Comparison of ENCODE assay signal across 17 cellular contexts in genomic region chr4:85860066-85860465, GRCh38.
A peak's percentile ranks its signal among the peaks of the same experiment; 100 is the strongest.
DNase-seq lines count a peak whose midpoint lies in the region; ATAC-seq, FAIRE-seq and TF ChIP-seq lines count a peak whose summit lies in the region.
"Had no signal": no experiment of that assay in that cellular context is flagged by ENCODE, and none has a peak within 500 bp of the region (broad histone marks: within the 10 kb centered on the region; RNA-seq: fewer than 3 reads in every experiment).

No MANE protein-coding gene starts in this region.

- no peaks in the 10 kb centered on the region for H3K36me3 ChIP-seq in endothelial cell of umbilical vein (ENCODE audit: control insufficient read depth in 2 of 2, extremely low read depth in 1 of 2, insufficient read depth in 2 of 2, low read length in 2 of 2)
- no peaks in the 10 kb centered on the region for H3K36me3 ChIP-seq in psoas muscle (ENCODE audit: insufficient read depth in 1 of 2, low read depth in 1 of 2)
- no peaks in the 10 kb centered on the region for H3K36me3 ChIP-seq in mucosa of descending colon (ENCODE audit: low read depth)
- H3K36me3 ChIP-seq: ovary, WERI-Rb-1 had no signal

- peaks cover 2% of the 10 kb centered on the region for H4K20me1 ChIP-seq in endothelial cell of umbilical vein (replicated peaks; ENCODE audit: control insufficient read depth, extremely low read depth, insufficient read depth, low read length)

- no peak for FAIRE-seq in endothelial cell of umbilical vein (lab: Jason Lieb, UNC)

- peaks cover 31% of the 10 kb centered on the region for H3K4me1 ChIP-seq in endothelial cell of umbilical vein (ENCODE audit: control insufficient read depth, extremely low read depth, insufficient read depth, low read length)
- peaks cover 4% of the 10 kb centered on the region for H3K4me1 ChIP-seq in psoas muscle
- H3K4me1 ChIP-seq in mucosa of descending colon (ENCODE audit: low read depth), result no peaks in the 10 kb centered on the region

- CTCF ChIA-PET in endothelial cell of umbilical vein (lab: Charles Lee), result interaction anchor here (0.8 to 1.2 kb wide), 2 partner anchors 10 to 14 kb away, joined by 3 read pairs; no protein-coding TSS in a partner anchor

- POLR2A ChIA-PET in endothelial cell of umbilical vein (lab: Charles Lee), result no interaction called here

- ATAC-seq in psoas muscle (peak; percentile 46 to 86 (median 75)), mucosa of descending colon (no peak)
- ATAC-seq: activated CD8-positive, alpha-beta T cell treated with anti-CD3 and anti-CD28 coated beads for 36 hours; left cardiac atrium; stimulated activated naive B cell treated with anti-CD40 and anti-IgM and Interleukin-4, amounts not matched to agents 10 μg/mL and 1 μg/mL and 100 μg/mL, for 72 hours had no signal

- H3K9me1 ChIP-seq in endothelial cell of umbilical vein (replicated peaks; ENCODE audit: control insufficient read depth, extremely low read depth, insufficient read depth, low read length), result no peaks in the 10 kb centered on the region

- H3K27ac ChIP-seq in endothelial cell of umbilical vein (ENCODE audit: insufficient read depth, low read depth, low read length) (no peak overlapping the region), psoas muscle (no peak overlapping the region)
- H3K27ac ChIP-seq: ovary, WERI-Rb-1 had no signal

- no peak overlapping the region for H2AFZ ChIP-seq in endothelial cell of umbilical vein (ENCODE audit: low read depth, low read length)

- BruUV-seq in endothelial cell of umbilical vein (replicated peaks; lab: Mats Ljungman, UMichigan), result no TSS peak

- TF ChIP-seq CTCF in endothelial cell of umbilical vein (IDR thresholded peaks at IDR 0.05; ENCODE audit: extremely low read depth in 1 of 2, insufficient read depth in 1 of 2, low read depth in 1 of 2, low read length in 2 of 2) (no peak), psoas muscle (IDR thresholded peaks at IDR 0.05) (no peak), mucosa of descending colon (IDR thresholded peaks at IDR 0.05) (no peak)

- no peak for TF ChIP-seq POLR2A in endothelial cell of umbilical vein (IDR thresholded peaks at IDR 0.05; ENCODE audit: low read depth, low read length)

- no peak overlapping the region for H3K9ac ChIP-seq in endothelial cell of umbilical vein (replicated peaks; ENCODE audit: extremely low read depth, insufficient read depth, low read length)

- DNase-seq in AG20443 (ENCODE audit: low spot score) (peak; percentile 35), NCI-H446 treated with DMSO at 0.1 percent for 48 hours (lab: John Stamatoyannopoulos, UW) (peak; percentile 11), endothelial cell of umbilical vein (ENCODE audit: low read depth, low spot score) (peak; percentile 48), psoas muscle (no peak), posterior vena cava (ENCODE audit: low spot score) (no peak), NCI-H82 treated with DMSO at 0.1 percent for 48 hours (lab: John Stamatoyannopoulos, UW; ENCODE audit: unreplicated experiment) (no peak), mucosa of descending colon (no peak), GDM1 (lab: John Stamatoyannopoulos, UW) (no peak)
- DNase-seq: activated CD8-positive, alpha-beta T cell treated with anti-CD3 and anti-CD28 coated beads for 36 hours; hippocampal formation; left cardiac atrium; NCI-H1930; NCI-H524 treated with DMSO at 0.1 percent for 48 hours; OCI-M1; ovary; stimulated activated naive B cell treated with anti-CD40 and anti-IgM and Interleukin-4, amounts not matched to agents 10 μg/mL and 1 μg/mL and 100 μg/mL, for 72 hours; WERI-Rb-1 had no signal

- H3K27me3 ChIP-seq in endothelial cell of umbilical vein (ENCODE audit: control insufficient read depth in 2 of 2, insufficient read depth in 2 of 2, low read length in 2 of 2) (no peaks in the 10 kb centered on the region), psoas muscle (ENCODE audit: insufficient read depth in 3 of 3, low read length in 2 of 3) (no peaks in the 10 kb centered on the region)
- H3K27me3 ChIP-seq: ovary had no signal

- intact Hi-C loops in endothelial cell of umbilical vein (cut with micrococcal nuclease) (no loop called here), psoas muscle (cut with DNase I) (no loop called here), posterior vena cava (cut with DNase I) (no loop called here), mucosa of descending colon (cut with DNase I, micrococcal nuclease) (no loop called here)

- peak overlapping the region; percentile 37 for H3K4me2 ChIP-seq in endothelial cell of umbilical vein (ENCODE audit: insufficient read depth, low read length)

- no peaks in the 10 kb centered on the region for H3K9me3 ChIP-seq in endothelial cell of umbilical vein (replicated peaks; ENCODE audit: control insufficient read depth, insufficient read depth, low read length)
- H3K9me3 ChIP-seq in psoas muscle, result no peaks in the 10 kb centered on the region
- no peaks in the 10 kb centered on the region for H3K9me3 ChIP-seq in mucosa of descending colon
- H3K9me3 ChIP-seq: ovary had no signal

- dilution Hi-C loops in endothelial cell of umbilical vein (cut with MboI; ENCODE audit: extremely low pct_ligation_motif_present, low sequenced_read_pairs), result no loop called here

- 23 to 39% (median 27%) methylated on average over 4 of the region's 4 CpGs for WGBS in psoas muscle, 3 donors

- H3K4me3 ChIP-seq in endothelial cell of umbilical vein (replicated peaks in 1 of 3; ENCODE audit: insufficient read depth in 1 of 3, low read depth in 1 of 3, low read length in 3 of 3) (no peak overlapping the region), psoas muscle (no peak overlapping the region), mucosa of descending colon (no peak overlapping the region)
- H3K4me3 ChIP-seq: ovary had no signal

- peaks cover 99% of the 10 kb centered on the region for H3K79me2 ChIP-seq in endothelial cell of umbilical vein (ENCODE audit: control insufficient read depth, insufficient read depth, low read length)

TF ChIP-seq in endothelial cell of umbilical vein, 7 proteins besides CTCF, POLR2A, EP300 and RAD21:
- TF ChIP-seq FOS (IDR thresholded peaks at IDR 0.05; ENCODE audit: borderline replicate concordance, insufficient read depth, low read length) (peak; percentile 44), POLR2AphosphoS5 (IDR thresholded peaks at IDR 0.05; ENCODE audit: insufficient read depth, low read depth, low read length) (no peak)
TF ChIP-seq in endothelial cell of umbilical vein: peak in this region for 1.

Comparison
In these comparisons a context has a peak if more than half of its experiments do, and no peak if none do; other contexts are left out.
1. DNase-seq: peak in AG20443 (single experiment), NCI-H446 treated with DMSO at 0.1 percent for 48 hours (single experiment) and endothelial cell of umbilical vein (single experiment); none in psoas muscle (0 of 2), posterior vena cava (single experiment), NCI-H82 treated with DMSO at 0.1 percent for 48 hours (single experiment), mucosa of descending colon (0 of 3) and GDM1 (single experiment).